In genomic region chr6:20481281-20481680, GRCh38 we compare ENCODE assay signal across 24 cellular contexts. TPM values are rescaled to one million over a fixed set of nuclear protein-coding genes. Genes with fewer than 3 reads are reported as not detected.
DNase-seq lines count a peak whose midpoint lies in the region; ATAC-seq and TF ChIP-seq lines count a peak whose summit lies in the region.
"Had no signal": no experiment of that assay in that cellular context is flagged by ENCODE, and none has a peak within 500 bp of the region (broad histone marks: within the 10 kb centered on the region; RNA-seq: fewer than 3 reads in every experiment).

No MANE protein-coding gene starts in this region.

- H3K4me3 Mint-ChIP-seq in activated CD4-positive, alpha-beta T cell treated with anti-CD3 and anti-CD28 coated beads for 36 hours = no peak overlapping the region
- H3K4me3 Mint-ChIP-seq in activated CD4-positive, alpha-beta T cell treated with anti-CD3 and anti-CD28 coated beads, Interleukin-2, amount 10 ng/mL, durations not matched to agents 7 days and 5 days = no peak overlapping the region
- H3K4me3 Mint-ChIP-seq in Caco-2 (ENCODE audit: unreplicated experiment) (no peak overlapping the region), WTC11 (no peak overlapping the region)

- POLR2A ChIA-PET in activated CD4-positive, alpha-beta T cell treated with anti-CD3 and anti-CD28 coated beads for 36 hours (lab: Charles Lee) = no interaction called here
- POLR2A ChIA-PET in activated CD4-positive, alpha-beta T cell treated with anti-CD3 and anti-CD28 coated beads, Interleukin-2, amount 10 ng/mL, durations not matched to agents 7 days and 5 days (lab: Charles Lee) = no interaction called here
- POLR2A ChIA-PET in Caco-2 (lab: Charles Lee) (no interaction called here), WTC11 (lab: Charles Lee) (no interaction called here)

- H3K9me3 Mint-ChIP-seq in activated CD4-positive, alpha-beta T cell treated with anti-CD3 and anti-CD28 coated beads for 36 hours (ENCODE audit: low read depth) = no peaks in the 10 kb centered on the region
- H3K9me3 Mint-ChIP-seq in activated CD4-positive, alpha-beta T cell treated with anti-CD3 and anti-CD28 coated beads, Interleukin-2, amount 10 ng/mL, durations not matched to agents 7 days and 5 days = no peaks in the 10 kb centered on the region
- H3K9me3 Mint-ChIP-seq in Caco-2 (ENCODE audit: unreplicated experiment) = no peaks in the 10 kb centered on the region
- no peaks in the 10 kb centered on the region for H3K9me3 Mint-ChIP-seq in WTC11

- H3K27me3 ChIP-seq in Caco-2 (replicated peaks; ENCODE audit: control insufficient read depth, insufficient read depth, low read length) (no peaks in the 10 kb centered on the region), neutrophil (no peaks in the 10 kb centered on the region)

- H3K36me3 ChIP-seq in Caco-2 (ENCODE audit: control insufficient read depth, insufficient read depth, low read length) (no peaks in the 10 kb centered on the region), neutrophil (peaks cover 27% of the 10 kb centered on the region)

- intact Hi-C loops in activated CD4-positive, alpha-beta T cell treated with anti-CD3 and anti-CD28 coated beads for 36 hours (cut with DNase I, micrococcal nuclease) = no loop called here
- intact Hi-C loops in Caco-2 (cut with micrococcal nuclease; ENCODE audit: unreplicated experiment) = no loop called here

- H3K4me1 Mint-ChIP-seq in activated CD4-positive, alpha-beta T cell treated with anti-CD3 and anti-CD28 coated beads for 36 hours = no peaks in the 10 kb centered on the region
- H3K4me1 Mint-ChIP-seq in activated CD4-positive, alpha-beta T cell treated with anti-CD3 and anti-CD28 coated beads, Interleukin-2, amount 10 ng/mL, durations not matched to agents 7 days and 5 days = no peaks in the 10 kb centered on the region
- H3K4me1 Mint-ChIP-seq in Caco-2 (ENCODE audit: low read depth, unreplicated experiment) = no peaks in the 10 kb centered on the region
- peaks cover 12% of the 10 kb centered on the region for H3K4me1 Mint-ChIP-seq in WTC11

- H3K9me3 ChIP-seq in Caco-2 = no peaks in the 10 kb centered on the region
- no peaks in the 10 kb centered on the region for H3K9me3 ChIP-seq in neutrophil
- H3K9me3 ChIP-seq: HAP-1 had no signal

- no peaks in the 10 kb centered on the region for H3K27me3 Mint-ChIP-seq in activated CD4-positive, alpha-beta T cell treated with anti-CD3 and anti-CD28 coated beads for 36 hours
- no peaks in the 10 kb centered on the region for H3K27me3 Mint-ChIP-seq in activated CD4-positive, alpha-beta T cell treated with anti-CD3 and anti-CD28 coated beads, Interleukin-2, amount 10 ng/mL, durations not matched to agents 7 days and 5 days
- no peaks in the 10 kb centered on the region for H3K27me3 Mint-ChIP-seq in Caco-2 (ENCODE audit: insufficient read depth, unreplicated experiment)
- no peaks in the 10 kb centered on the region for H3K27me3 Mint-ChIP-seq in WTC11 (ENCODE audit: low read depth)

- H3K4me1 ChIP-seq in Caco-2 (peaks cover 8% of the 10 kb centered on the region), neutrophil (ENCODE audit: control insufficient read depth in 1 of 2, insufficient read depth in 1 of 2, low read depth in 1 of 2, low read length in 1 of 2) (peaks cover 48 to 61% of the 10 kb centered on the region in 2 experiments)
- H3K4me1 ChIP-seq: HAP-1 had no signal

- no peak for DNase-seq in activated CD4-positive, alpha-beta T cell treated with anti-CD3 and anti-CD28 coated beads for 36 hours
- no peak for DNase-seq in activated CD4-positive, alpha-beta T cell treated with anti-CD3 and anti-CD28 coated beads, Interleukin-2, amount 10 ng/mL, durations not matched to agents 7 days and 5 days
- DNase-seq in Caco-2 (no peak), WTC11 (ENCODE audit: low spot score) (no peak), NCI-H526 treated with DMSO at 0.1 percent for 48 hours (lab: John Stamatoyannopoulos, UW) (no peak), foreskin fibroblast (no peak)
- DNase-seq in activated effector memory CD4-positive, alpha-beta T cell treated with anti-CD3 and anti-CD28 coated beads, Interleukin-2, amount 50 U/mL, for 16 hours = no peak
- DNase-seq: COR-L47, DND-41, KBM-7, MM.1S, NCI-H1105, NCI-H2029 treated with DMSO at 0.1 percent for 48 hours, NCI-H2171, NCI-H345, NCI-H524 treated with DMSO at 0.1 percent for 48 hours, PC-3, RPMI8226, SHP77, SW 1271 had no signal

- TSS peak; percentile 8 for BruUV-seq in Caco-2 (replicated peaks; lab: Mats Ljungman, UMichigan)

- H3K4me3 ChIP-seq in Caco-2 (ENCODE audit: low read depth, low read length) = no peak overlapping the region
- H3K4me3 ChIP-seq in neutrophil (ENCODE audit: low read depth in 1 of 2, low read length in 1 of 2) = no peak overlapping the region
- no peak overlapping the region for H3K4me3 ChIP-seq in foreskin fibroblast (ENCODE audit: low read depth in 1 of 2, low read length in 2 of 2)
- H3K4me3 ChIP-seq: GM12878, HAP-1, SK-N-MC had no signal

- CTCF ChIA-PET in activated CD4-positive, alpha-beta T cell treated with anti-CD3 and anti-CD28 coated beads for 36 hours (lab: Charles Lee) = interaction anchor here (0.6 kb wide), 1 partner anchor 9 kb away, joined by 3 read pairs; no protein-coding TSS in a partner anchor
- CTCF ChIA-PET in activated CD4-positive, alpha-beta T cell treated with anti-CD3 and anti-CD28 coated beads, Interleukin-2, amount 10 ng/mL, durations not matched to agents 7 days and 5 days (lab: Charles Lee) = no interaction called here
- CTCF ChIA-PET in Caco-2 (lab: Charles Lee) (no interaction called here), WTC11 (lab: Charles Lee) (no interaction called here)

- peaks cover 41% of the 10 kb centered on the region for H3K36me3 Mint-ChIP-seq in activated CD4-positive, alpha-beta T cell treated with anti-CD3 and anti-CD28 coated beads for 36 hours (ENCODE audit: low read depth)
- H3K36me3 Mint-ChIP-seq in activated CD4-positive, alpha-beta T cell treated with anti-CD3 and anti-CD28 coated beads, Interleukin-2, amount 10 ng/mL, durations not matched to agents 7 days and 5 days (ENCODE audit: low read depth) = peaks cover 61% of the 10 kb centered on the region
- peaks cover 57% of the 10 kb centered on the region for H3K36me3 Mint-ChIP-seq in Caco-2 (ENCODE audit: insufficient read depth, unreplicated experiment)
- peaks cover 63% of the 10 kb centered on the region for H3K36me3 Mint-ChIP-seq in WTC11

- no peak for ATAC-seq in activated CD4-positive, alpha-beta T cell treated with anti-CD3 and anti-CD28 coated beads for 36 hours
- ATAC-seq in WTC11 = no peak
- ATAC-seq: GM12878, PC-3 had no signal

- TF ChIP-seq CTCF in Caco-2 (IDR thresholded peaks at IDR 0.05; ENCODE audit: insufficient read depth in 1 of 2, low read depth in 1 of 2, low read length in 1 of 2, severe bottlenecking in 1 of 2, unreplicated experiment in 1 of 2) (no peak), WTC11 (IDR thresholded peaks at IDR 0.05) (no peak), neutrophil (IDR thresholded peaks at IDR 0.05) (no peak), foreskin fibroblast (IDR thresholded peaks at IDR 0.05; ENCODE audit: low read depth, low read length) (no peak)

- peak overlapping the region; percentile 18 for H3K27ac Mint-ChIP-seq in activated CD4-positive, alpha-beta T cell treated with anti-CD3 and anti-CD28 coated beads for 36 hours
- H3K27ac Mint-ChIP-seq in activated CD4-positive, alpha-beta T cell treated with anti-CD3 and anti-CD28 coated beads, Interleukin-2, amount 10 ng/mL, durations not matched to agents 7 days and 5 days = no peak overlapping the region
- no peak overlapping the region for H3K27ac Mint-ChIP-seq in Caco-2 (ENCODE audit: unreplicated experiment)
- H3K27ac Mint-ChIP-seq in WTC11 = peak overlapping the region; percentile 77

- peak overlapping the region; percentile 0 for H3K27ac ChIP-seq in neutrophil
- H3K27ac ChIP-seq: SK-N-MC had no signal

TF ChIP-seq in WTC11, 78 proteins besides CTCF, POLR2A, EP300 and RAD21:
- no peak for TF ChIP-seq HMGA2 (CRISPR knock-in tag; IDR thresholded peaks at IDR 0.05)
- TF ChIP-seq, protein P1, sequence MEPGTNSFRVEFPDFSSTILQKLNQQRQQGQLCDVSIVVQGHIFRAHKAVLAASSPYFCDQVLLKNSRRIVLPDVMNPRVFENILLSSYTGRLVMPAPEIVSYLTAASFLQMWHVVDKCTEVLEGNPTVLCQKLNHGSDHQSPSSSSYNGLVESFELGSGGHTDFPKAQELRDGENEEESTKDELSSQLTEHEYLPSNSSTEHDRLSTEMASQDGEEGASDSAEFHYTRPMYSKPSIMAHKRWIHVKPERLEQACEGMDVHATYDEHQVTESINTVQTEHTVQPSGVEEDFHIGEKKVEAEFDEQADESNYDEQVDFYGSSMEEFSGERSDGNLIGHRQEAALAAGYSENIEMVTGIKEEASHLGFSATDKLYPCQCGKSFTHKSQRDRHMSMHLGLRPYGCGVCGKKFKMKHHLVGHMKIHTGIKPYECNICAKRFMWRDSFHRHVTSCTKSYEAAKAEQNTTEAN (CRISPR knock-in tag; IDR thresholded peaks at IDR 0.05) = no peak
- no peak for TF ChIP-seq SMAD4 (CRISPR knock-in tag; IDR thresholded peaks at IDR 0.05)
- no peak for TF ChIP-seq FOXJ3 (CRISPR knock-in tag; IDR thresholded peaks at IDR 0.05; ENCODE audit: borderline replicate concordance)
- no peak for TF ChIP-seq TEAD4 (CRISPR knock-in tag; IDR thresholded peaks at IDR 0.05)
- TF ChIP-seq, protein P2, sequence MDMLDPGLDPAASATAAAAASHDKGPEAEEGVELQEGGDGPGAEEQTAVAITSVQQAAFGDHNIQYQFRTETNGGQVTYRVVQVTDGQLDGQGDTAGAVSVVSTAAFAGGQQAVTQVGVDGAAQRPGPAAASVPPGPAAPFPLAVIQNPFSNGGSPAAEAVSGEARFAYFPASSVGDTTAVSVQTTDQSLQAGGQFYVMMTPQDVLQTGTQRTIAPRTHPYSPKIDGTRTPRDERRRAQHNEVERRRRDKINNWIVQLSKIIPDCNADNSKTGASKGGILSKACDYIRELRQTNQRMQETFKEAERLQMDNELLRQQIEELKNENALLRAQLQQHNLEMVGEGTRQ (CRISPR knock-in tag; IDR thresholded peaks at IDR 0.05) = no peak
- TF ChIP-seq MAX (CRISPR knock-in tag; IDR thresholded peaks at IDR 0.05) = no peak
- TF ChIP-seq ELF4 (CRISPR knock-in tag; IDR thresholded peaks at IDR 0.05; ENCODE audit: low read depth) = no peak
- no peak for TF ChIP-seq TEAD1 (CRISPR knock-in tag; IDR thresholded peaks at IDR 0.05)

RNA-seq across cellular contexts. Expression of gene CDKAL1, which starts 53.0 kb away (rescaled TPM):
- 10 to 100 TPM; 22.1 to 23.4 TPM for total RNA-seq in activated CD4-positive, alpha-beta T cell treated with anti-CD3 and anti-CD28 coated beads for 36 hours
- 10 to 100 TPM; 23.5 to 26.9 TPM for total RNA-seq in activated CD4-positive, alpha-beta T cell treated with anti-CD3 and anti-CD28 coated beads, Interleukin-2, amount 10 ng/mL, durations not matched to agents 7 days and 5 days
- total RNA-seq in Caco-2 (2022) (18.7 and 18.8 TPM in 2 replicates), WTC11 (2021) (20.6 to 21.9 TPM (median 21.6 TPM) in 3 replicates)

Comparison
In these comparisons a context has a peak if more than half of its experiments do, and no peak if none do; other contexts are left out.
1. H3K27ac Mint-ChIP-seq: peak in activated CD4-positive, alpha-beta T cell treated with anti-CD3 and anti-CD28 coated beads for 36 hours (single experiment) and WTC11 (single experiment); none in activated CD4-positive, alpha-beta T cell treated with anti-CD3 and anti-CD28 coated beads, Interleukin-2, amount 10 ng/mL, durations not matched to agents 7 days and 5 days (single experiment) and Caco-2 (single experiment).